Comparison of ENCODE assay signal across 11 cellular contexts in genomic region chr9:99112750-99113417, GRCh38. TPM values are rescaled to one million over a fixed set of nuclear protein-coding genes. Genes with fewer than 3 reads are reported as not detected.
DNase-seq lines count a peak whose midpoint lies in the region; ATAC-seq, FAIRE-seq and TF ChIP-seq lines count a peak whose summit lies in the region.
"Had no signal": no experiment of that assay in that cellular context is flagged by ENCODE, and none has a peak within 500 bp of the region (broad histone marks: within the 10 kb centered on the region; RNA-seq: fewer than 3 reads in every experiment).

No MANE protein-coding gene starts in this region.

- peak overlapping the region; percentile 50 to 94 (median 76) for H3K4me3 Mint-ChIP-seq in CD4-positive, CD25-positive, alpha-beta regulatory T cell
- H3K4me3 Mint-ChIP-seq in activated T-helper 1 cell treated with anti-CD3 and anti-CD28 coated beads, Interleukin-12 subunit alpha, Interleukin-12 subunit beta, Interleukin-2, Interleukin-4 antibody, amounts not matched to agents 30 ng/mL and 10 ng/mL and 1 ng/mL, durations not matched to agents 14 hours and 24 hours and 36 hours = peak overlapping the region; percentile 52

- DNase-seq in CD4-positive, CD25-positive, alpha-beta regulatory T cell = peak; percentile 39 to 82 (median 79)
- DNase-seq in Jurkat, Clone E6-1 (ENCODE audit: low read depth, low spot score) = peak; percentile 96
- DNase-seq in activated T-helper 1 cell treated with anti-CD3 and anti-CD28 coated beads, Interleukin-12 subunit alpha, Interleukin-12 subunit beta, Interleukin-2, Interleukin-4 antibody, amounts not matched to agents 30 ng/mL and 10 ng/mL and 1 ng/mL, durations not matched to agents 14 hours and 24 hours and 36 hours (ENCODE audit: low spot score) = peak; percentile 35
- DNase-seq in mucosa of descending colon = peak in 1 of 3 donors; percentile 11
- DNase-seq in brain microvascular endothelial cell = no peak
- no peak for DNase-seq in GM19239 (ENCODE audit: insufficient read length, low spot score)
- no peak for DNase-seq in HPDE6-E6E7 (ENCODE audit: extremely low spot score)
- DNase-seq: foreskin fibroblast, NCI-H1417 had no signal

- no peaks in the 10 kb centered on the region for H3K9me3 ChIP-seq in CD4-positive, CD25-positive, alpha-beta regulatory T cell (ENCODE audit: control insufficient read depth in 2 of 2, low read length in 2 of 2)
- H3K9me3 ChIP-seq in mucosa of descending colon = no peaks in the 10 kb centered on the region

- peaks cover 85% of the 10 kb centered on the region for H3K4me1 ChIP-seq in CD4-positive, CD25-positive, alpha-beta regulatory T cell (ENCODE audit: control insufficient read depth, insufficient read depth, low read length, poor library complexity, severe bottlenecking)
- H3K4me1 ChIP-seq in mucosa of descending colon (ENCODE audit: low read depth) = peaks cover 13% of the 10 kb centered on the region

- H3K27me3 ChIP-seq in CD4-positive, CD25-positive, alpha-beta regulatory T cell (ENCODE audit: control insufficient read depth, insufficient read depth, low read length) = no peaks in the 10 kb centered on the region
- no peaks in the 10 kb centered on the region for H3K27me3 ChIP-seq in brain microvascular endothelial cell (replicated peaks)

- no peaks in the 10 kb centered on the region for H3K9me3 Mint-ChIP-seq in CD4-positive, CD25-positive, alpha-beta regulatory T cell
- no peaks in the 10 kb centered on the region for H3K9me3 Mint-ChIP-seq in activated T-helper 1 cell treated with anti-CD3 and anti-CD28 coated beads, Interleukin-12 subunit alpha, Interleukin-12 subunit beta, Interleukin-2, Interleukin-4 antibody, amounts not matched to agents 30 ng/mL and 10 ng/mL and 1 ng/mL, durations not matched to agents 14 hours and 24 hours and 36 hours

- in situ Hi-C loops in brain microvascular endothelial cell (cut with HindIII; ENCODE audit: low pct_ligation_motif_present, low sequenced_read_pairs) = no loop called here

- TF ChIP-seq CTCF in mucosa of descending colon (IDR thresholded peaks at IDR 0.05) (no peak), brain microvascular endothelial cell (IDR thresholded peaks at IDR 0.05; ENCODE audit: low read depth, low read length, missing control alignments) (no peak)

- H3K4me1 Mint-ChIP-seq in CD4-positive, CD25-positive, alpha-beta regulatory T cell = peaks cover 41 to 95% (median 79%) of the 10 kb centered on the region in 4 donors
- peaks cover 83% of the 10 kb centered on the region for H3K4me1 Mint-ChIP-seq in activated T-helper 1 cell treated with anti-CD3 and anti-CD28 coated beads, Interleukin-12 subunit alpha, Interleukin-12 subunit beta, Interleukin-2, Interleukin-4 antibody, amounts not matched to agents 30 ng/mL and 10 ng/mL and 1 ng/mL, durations not matched to agents 14 hours and 24 hours and 36 hours (ENCODE audit: low read depth)

- peak overlapping the region; percentile 69 for H3K27ac ChIP-seq in CD4-positive, CD25-positive, alpha-beta regulatory T cell (ENCODE audit: insufficient read depth, low read length, poor library complexity, severe bottlenecking)
- no peak overlapping the region for H3K27ac ChIP-seq in brain microvascular endothelial cell

- H3K36me3 ChIP-seq in CD4-positive, CD25-positive, alpha-beta regulatory T cell (ENCODE audit: control insufficient read depth, insufficient read depth, low read length) = no peaks in the 10 kb centered on the region
- H3K36me3 ChIP-seq in mucosa of descending colon (ENCODE audit: low read depth) (no peaks in the 10 kb centered on the region), brain microvascular endothelial cell (replicated peaks) (no peaks in the 10 kb centered on the region)

- peaks cover 9% of the 10 kb centered on the region for H3K36me3 Mint-ChIP-seq in CD4-positive, CD25-positive, alpha-beta regulatory T cell
- peaks cover 23% of the 10 kb centered on the region for H3K36me3 Mint-ChIP-seq in activated T-helper 1 cell treated with anti-CD3 and anti-CD28 coated beads, Interleukin-12 subunit alpha, Interleukin-12 subunit beta, Interleukin-2, Interleukin-4 antibody, amounts not matched to agents 30 ng/mL and 10 ng/mL and 1 ng/mL, durations not matched to agents 14 hours and 24 hours and 36 hours (ENCODE audit: low read depth)

- no peaks in the 10 kb centered on the region for H3K27me3 Mint-ChIP-seq in CD4-positive, CD25-positive, alpha-beta regulatory T cell
- H3K27me3 Mint-ChIP-seq in activated T-helper 1 cell treated with anti-CD3 and anti-CD28 coated beads, Interleukin-12 subunit alpha, Interleukin-12 subunit beta, Interleukin-2, Interleukin-4 antibody, amounts not matched to agents 30 ng/mL and 10 ng/mL and 1 ng/mL, durations not matched to agents 14 hours and 24 hours and 36 hours (ENCODE audit: insufficient read depth) = no peaks in the 10 kb centered on the region

- peak; percentile 92 to 95 for ATAC-seq in CD4-positive, CD25-positive, alpha-beta regulatory T cell (ENCODE audit: low read depth in 2 of 2)
- peak; percentile 59 for ATAC-seq in mucosa of descending colon
- no peak for ATAC-seq in GM21423 (IDR thresholded peaks at IDR 0.05; ENCODE audit: unreplicated experiment)
- ATAC-seq: left lobe of liver had no signal

- peak overlapping the region; percentile 72 to 88 (median 88) for H3K27ac Mint-ChIP-seq in CD4-positive, CD25-positive, alpha-beta regulatory T cell
- H3K27ac Mint-ChIP-seq in activated T-helper 1 cell treated with anti-CD3 and anti-CD28 coated beads, Interleukin-12 subunit alpha, Interleukin-12 subunit beta, Interleukin-2, Interleukin-4 antibody, amounts not matched to agents 30 ng/mL and 10 ng/mL and 1 ng/mL, durations not matched to agents 14 hours and 24 hours and 36 hours = peak overlapping the region; percentile 71

- FAIRE-seq in GM19239 (lab: Jason Lieb, UNC) = no peak

- H3K4me3 ChIP-seq in CD4-positive, CD25-positive, alpha-beta regulatory T cell (ENCODE audit: low read depth, low read length) = peak overlapping the region; percentile 76
- H3K4me3 ChIP-seq in Jurkat, Clone E6-1 (ENCODE audit: low read length) = peak overlapping the region; percentile 3
- H3K4me3 ChIP-seq in mucosa of descending colon (no peak overlapping the region), brain microvascular endothelial cell (ENCODE audit: low read depth, low read length) (no peak overlapping the region)

- intact Hi-C loops in activated T-helper 1 cell treated with anti-CD3 and anti-CD28 coated beads, Interleukin-12 subunit alpha, Interleukin-12 subunit beta, Interleukin-2, Interleukin-4 antibody, amounts not matched to agents 30 ng/mL and 10 ng/mL and 1 ng/mL, durations not matched to agents 14 hours and 24 hours and 36 hours (cut with micrococcal nuclease) = loop anchor here (1.0 kb wide), 1 partner anchor 9 kb away; no protein-coding TSS in a partner anchor
- intact Hi-C loops in mucosa of descending colon (cut with DNase I, micrococcal nuclease) = no loop called here

RNA-seq across cellular contexts. Expression of gene TGFBR1, which starts 8.0 kb away (rescaled TPM):
- total RNA-seq in CD4-positive, CD25-positive, alpha-beta regulatory T cell = 24.9 TPM
- 10 to 100 TPM; 18.0 to 27.0 (median 18.9) TPM for polyA plus RNA-seq in CD4-positive, CD25-positive, alpha-beta regulatory T cell
- polyA plus RNA-seq in Jurkat, Clone E6-1 (2012; ENCODE audit: insufficient read depth, insufficient read length) = 8.5 TPM
- 38.5 and 42.6 TPM in 2 replicates for total RNA-seq in activated T-helper 1 cell treated with anti-CD3 and anti-CD28 coated beads, Interleukin-12 subunit alpha, Interleukin-12 subunit beta, Interleukin-2, Interleukin-4 antibody, amounts not matched to agents 30 ng/mL and 10 ng/mL and 1 ng/mL, durations not matched to agents 14 hours and 24 hours and 36 hours
- 10 to 100 TPM; 23.7 to 71.6 (median 24.7) TPM for total RNA-seq in mucosa of descending colon

Comparison
In these comparisons a context has a peak if more than half of its experiments do, and no peak if none do; other contexts are left out.
1. DNase-seq: peak in CD4-positive, CD25-positive, alpha-beta regulatory T cell (3 of 3), Jurkat, Clone E6-1 (single experiment) and activated T-helper 1 cell treated with anti-CD3 and anti-CD28 coated beads, Interleukin-12 subunit alpha, Interleukin-12 subunit beta, Interleukin-2, Interleukin-4 antibody, amounts not matched to agents 30 ng/mL and 10 ng/mL and 1 ng/mL, durations not matched to agents 14 hours and 24 hours and 36 hours (single experiment); none in brain microvascular endothelial cell (single experiment), GM19239 (single experiment) and HPDE6-E6E7 (single experiment).
2. H3K4me3 ChIP-seq: peak in CD4-positive, CD25-positive, alpha-beta regulatory T cell (single experiment) and Jurkat, Clone E6-1 (single experiment); none in mucosa of descending colon (single experiment) and brain microvascular endothelial cell (single experiment).